26 cellular contexts compared by ENCODE assay signal in genomic region chr12:20004951-20005350, GRCh38.
"Had no signal": no experiment of that assay in that cellular context is flagged by ENCODE, and none has a peak within 500 bp of the region (broad histone marks: within the 10 kb centered on the region; RNA-seq: fewer than 3 reads in every experiment).

No MANE protein-coding gene starts in this region.

- H3K9me3 ChIP-seq: adrenal gland, ascending aorta, esophagus squamous epithelium, gastrocnemius medialis, left lung, lower lobe of right lung, thoracic aorta had no signal

- H2AFZ ChIP-seq: neural progenitor cell had no signal

- H3K4me1 ChIP-seq: adrenal gland, esophagus squamous epithelium, gastrocnemius medialis, left lung, lower lobe of right lung, neural progenitor cell had no signal

- H3K4me3 ChIP-seq: adrenal gland, ascending aorta, esophagus squamous epithelium, gastrocnemius medialis, left lung, lower lobe of right lung, neural progenitor cell, thoracic aorta had no signal

- H3K27me3 ChIP-seq: adrenal gland, ascending aorta, brain microvascular endothelial cell, esophagus squamous epithelium, gastrocnemius medialis, left lung, neural progenitor cell had no signal

- ATAC-seq: activated CD4-positive, CD25-positive, alpha-beta regulatory T cell treated with anti-CD3 and anti-CD28 coated beads, Interleukin-2, amount 50 U/mL, for 24 hours; gastrocnemius medialis; left lung; lower lobe of right lung; natural killer cell; right cardiac atrium; stimulated activated effector memory CD8-positive, alpha-beta T cell treated with anti-CD3 and anti-CD28 coated beads, Interleukin-12 subunit alpha, Interleukin-12 subunit beta, amount 100 ng/mL, for 72 hours had no signal

- H3K9ac ChIP-seq: neural progenitor cell had no signal

- DNase-seq: activated CD4-positive, alpha-beta T cell treated with anti-CD3 and anti-CD28 coated beads for 48 hours; activated CD4-positive, alpha-beta T cell treated with anti-CD3 and anti-CD28 coated beads, Interleukin-2, amount 50 U/mL, for 48 hours; activated CD8-positive, alpha-beta memory T cell treated with anti-CD3 and anti-CD28 coated beads for 24 hours; activated effector memory CD4-positive, alpha-beta T cell treated with Interleukin-2 at 50 U/mL for 16 hours; activated naive CD4-positive, alpha-beta T cell treated with Interleukin-2 at 50 U/mL for 16 hours; adrenal gland; brain microvascular endothelial cell; effector CD4-positive, alpha-beta T cell; esophagus squamous epithelium; gastrocnemius medialis; glutamatergic neuron; left lung; lower lobe of right lung; mesendoderm; natural killer cell; occipital lobe; right cardiac atrium; stimulated activated CD4-positive, alpha-beta T cell treated with anti-CD3 and anti-CD28 coated beads, Interleukin-4, amount 100 ng/mL, for 24 hours; T1000; trophoblast cell; WERI-Rb-1 had no signal

- H3K27ac ChIP-seq: adrenal gland, ascending aorta, brain microvascular endothelial cell, esophagus squamous epithelium, gastrocnemius medialis, left lung, lower lobe of right lung, neural progenitor cell, thoracic aorta, WERI-Rb-1 had no signal

- H3K36me3 ChIP-seq: adrenal gland, brain microvascular endothelial cell, esophagus squamous epithelium, gastrocnemius medialis, left lung, lower lobe of right lung, neural progenitor cell, thoracic aorta, WERI-Rb-1 had no signal

- H3K4me2 ChIP-seq: neural progenitor cell had no signal
